Comparison of ENCODE assay signal across 16 cellular contexts in the genomic region with DNA sequence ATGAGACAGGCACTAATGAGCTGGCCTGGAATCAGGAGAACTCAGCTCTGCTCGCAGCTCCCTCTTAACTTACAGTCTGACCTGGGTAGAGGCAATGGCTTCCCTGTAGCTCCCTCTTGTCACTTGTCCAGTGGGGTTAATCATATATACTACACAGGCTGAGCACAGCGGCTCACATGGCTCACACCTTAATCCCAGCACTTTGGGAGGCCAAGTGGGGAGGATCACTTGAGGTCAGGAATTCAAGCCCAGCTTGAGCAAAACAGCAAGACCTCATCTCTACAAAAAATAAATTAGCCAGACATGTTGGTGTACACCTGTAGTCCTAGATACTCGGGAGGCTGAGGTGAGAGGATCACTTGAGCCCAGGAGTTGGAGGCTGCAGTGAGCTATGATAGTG. TPM values are rescaled to one million over a fixed set of nuclear protein-coding genes. Genes with fewer than 3 reads are reported as not detected.
DNase-seq lines count a peak whose midpoint lies in the region; ATAC-seq, FAIRE-seq and TF ChIP-seq lines count a peak whose summit lies in the region.
"Had no signal": no experiment of that assay in that cellular context is flagged by ENCODE, and none has a peak within 500 bp of the region (broad histone marks: within the 10 kb centered on the region; RNA-seq: fewer than 3 reads in every experiment).

No MANE protein-coding gene starts in this region.

- TF ChIP-seq POLR2A in H1 (IDR thresholded peaks at IDR 0.05; ENCODE audit: control extremely low read depth in 1 of 2, low read depth in 2 of 2, low read length in 2 of 2) (no peak), spleen (IDR thresholded peaks at IDR 0.05) (no peak)

- peak overlapping the region; percentile 26; the same call in 1 of the 2 replicates for H2AK5ac ChIP-seq in H1 (ENCODE audit: low read depth, low read length)

- no peak overlapping the region for H4K8ac ChIP-seq in H1 (ENCODE audit: extremely low read depth, insufficient read depth, low read length)

- no peak overlapping the region for H2BK20ac ChIP-seq in H1 (ENCODE audit: low read length)

- H3K4me3 ChIP-seq in H1 (ENCODE audit: extremely low read depth in 1 of 4, insufficient read depth in 2 of 4, low read depth in 3 of 4, low read length in 4 of 4) (no peak overlapping the region), spleen (no peak overlapping the region)
- H3K4me3 ChIP-seq: SK-N-MC had no signal

- ATAC-seq in T-cell (replicated peaks in 1 of 4) (no peak), HG02852 (IDR thresholded peaks at IDR 0.05; ENCODE audit: unreplicated experiment) (no peak)
- ATAC-seq: WTC11 had no signal

- H2BK12ac ChIP-seq in H1 (ENCODE audit: low read depth, low read length), result no peak overlapping the region

- no peaks in the 10 kb centered on the region for H3K9me3 Mint-ChIP-seq in T-helper 2 cell treated with Interferon-gamma antibody and Interleukin-4, amounts not matched to agents 5 μg/mL and 100 μg/mL, for 36 hours
- no peaks in the 10 kb centered on the region for H3K9me3 Mint-ChIP-seq in T-cell
- H3K9me3 Mint-ChIP-seq: WTC11 had no signal

- no peak overlapping the region for H3K27ac ChIP-seq in H1 (ENCODE audit: low read depth, low read length)
- H3K27ac ChIP-seq in spleen, result peak overlapping the region in 6 of 8 donors; percentile 52 to 99 (median 96)
- H3K27ac ChIP-seq: SK-N-MC had no signal

- H3K27ac Mint-ChIP-seq in T-helper 2 cell treated with Interferon-gamma antibody and Interleukin-4, amounts not matched to agents 5 μg/mL and 100 μg/mL, for 36 hours, result peak overlapping the region; percentile 94
- peak overlapping the region; percentile 91 to 97 for H3K27ac Mint-ChIP-seq in T-cell

- no peak for FAIRE-seq in H1 (lab: Jason Lieb, UNC)

- H3K79me1 ChIP-seq in H1 (ENCODE audit: low read depth, low read length), result no peaks in the 10 kb centered on the region

- peaks cover 46% of the 10 kb centered on the region for H3K4me1 Mint-ChIP-seq in T-helper 2 cell treated with Interferon-gamma antibody and Interleukin-4, amounts not matched to agents 5 μg/mL and 100 μg/mL, for 36 hours (ENCODE audit: low read depth)
- H3K4me1 Mint-ChIP-seq in T-cell, result peaks cover 53 to 62% (median 57%) of the 10 kb centered on the region in 3 donors

- 94% methylated on average over 3 of the region's 3 CpGs; no CpG with 5 or more reads in 1 of the 2 experiments for WGBS in H1 (ENCODE audit: extremely low coverage in 1 of 2, insufficient coverage in 1 of 2, insufficient read length in 1 of 2, insufficient replicate concordance in 2 of 2, low coverage in 1 of 2, low lambda C conversion rate in 2 of 2, missing lambda C conversion rate in 1 of 2), 2 experiments
- 91 to 99% (median 95%) methylated on average over 3 of the region's 3 CpGs for WGBS in spleen, 5 donors

- POLR2A ChIA-PET in T-cell (lab: Charles Lee) (interaction anchor here in 1 of 2 donors (1.3 to 1.6 kb wide), 2 partner anchors 13 to 39 kb away, joined by 3 to 4 read pairs; no protein-coding TSS in a partner anchor), H1 (lab: Charles Lee; ENCODE audit: partially characterized antibody) (interaction anchor here (1.0 to 2.5 kb wide), 5 partner anchors 10 to 129 kb away, joined by 3 to 10 read pairs (median 3); no protein-coding TSS in a partner anchor)

- H2BK15ac ChIP-seq in H1 (ENCODE audit: low read length), result peak overlapping the region; percentile 83; the same call in 1 of the 2 replicates

- H3K14ac ChIP-seq in H1 (ENCODE audit: insufficient read length), result no peak overlapping the region

- H3K4me2 ChIP-seq in H1 (ENCODE audit: insufficient read depth in 1 of 2, low read depth in 2 of 2, low read length in 2 of 2), result no peak overlapping the region

- CTCF ChIA-PET in T-cell (lab: Charles Lee) (interaction anchor here (0.6 to 3.2 kb wide), 11 partner anchors 9 to 68 kb away, joined by 3 to 35 read pairs (median 11); partner anchors contain the start of genes S100A5 (in 2 of the 2) and S100A4 (in 1 of the 2)), H1 (lab: Charles Lee; ENCODE audit: partially characterized antibody) (interaction anchor here (1.0 to 10.2 kb wide), 24 partner anchors 7 to 179 kb away, joined by 3 to 165 read pairs (median 15); partner anchors contain the start of genes S100A1, S100A13, S100A14 and S100A16)

- H3K9me3 ChIP-seq in H1 (ENCODE audit: insufficient read depth in 2 of 2, low read depth in 1 of 2, low read length in 1 of 2) (no peaks in the 10 kb centered on the region), spleen (no peaks in the 10 kb centered on the region)

- TF ChIP-seq EP300 in H1 (IDR thresholded peaks at IDR 0.05; ENCODE audit: borderline replicate concordance in 1 of 2, low read depth in 2 of 2, low read length in 2 of 2), result no peak

- no peaks in the 10 kb centered on the region for H3K36me3 ChIP-seq in H1 (ENCODE audit: control insufficient read depth in 2 of 4, insufficient read depth in 4 of 4, low read length in 3 of 4)
- peaks cover 0 to 12% (median 0%) of the 10 kb centered on the region in 6 donors for H3K36me3 ChIP-seq in spleen

- peaks cover 25% of the 10 kb centered on the region for H3K36me3 Mint-ChIP-seq in T-helper 2 cell treated with Interferon-gamma antibody and Interleukin-4, amounts not matched to agents 5 μg/mL and 100 μg/mL, for 36 hours (ENCODE audit: low read depth)
- peaks cover 28% of the 10 kb centered on the region for H3K36me3 Mint-ChIP-seq in T-cell
- H3K36me3 Mint-ChIP-seq: WTC11 had no signal

- no peak for TF ChIP-seq RAD21 in H1 (IDR thresholded peaks at IDR 0.05 in 1 of 2, conservative IDR thresholded peaks at IDR 0.05 in 1 of 2; ENCODE audit: low read depth in 2 of 2, low read length in 2 of 2)

- no peaks in the 10 kb centered on the region for H3K79me2 ChIP-seq in H1 (ENCODE audit: control insufficient read depth in 1 of 2, insufficient read depth in 2 of 2, low read length in 2 of 2)

- H3K4me1 ChIP-seq in H1 (replicated peaks in 1 of 4; ENCODE audit: control insufficient read depth in 3 of 4, insufficient read depth in 4 of 4, low read length in 3 of 4) (peaks cover 12 to 36% (median 23%) of the 10 kb centered on the region in 4 experiments), spleen (peaks cover 18 to 67% (median 47%) of the 10 kb centered on the region in 6 donors)

- H2AFZ ChIP-seq in H1 (ENCODE audit: low read length), result no peak overlapping the region

- no peak overlapping the region for H4K91ac ChIP-seq in H1 (replicated peaks; ENCODE audit: insufficient read length, low read length)

- H2BK120ac ChIP-seq in H1 (replicated peaks; ENCODE audit: low read depth, low read length), result no peak overlapping the region

- H4K20me1 ChIP-seq in H1 (replicated peaks in 1 of 2; ENCODE audit: control insufficient read depth in 1 of 2, insufficient read depth in 2 of 2, low read length in 2 of 2), result no peaks in the 10 kb centered on the region

- H3K4me3 Mint-ChIP-seq in T-helper 2 cell treated with Interferon-gamma antibody and Interleukin-4, amounts not matched to agents 5 μg/mL and 100 μg/mL, for 36 hours, result peak overlapping the region; percentile 34
- H3K4me3 Mint-ChIP-seq in T-cell, result no peak overlapping the region

- peak overlapping the region; percentile 32; the same call in 1 of the 2 replicates for H2BK5ac ChIP-seq in H1 (ENCODE audit: low read depth, low read length)

- H3K56ac ChIP-seq in H1 (replicated peaks; ENCODE audit: insufficient read length, low read depth, low read length), result no peak overlapping the region

- H3K18ac ChIP-seq in H1 (ENCODE audit: extremely low read depth, low read length), result no peak overlapping the region

- peaks cover 2% of the 10 kb centered on the region for H3K23me2 ChIP-seq in H1 (ENCODE audit: low read depth, low read length)

- TF ChIP-seq CTCF in H1 (IDR thresholded peaks at IDR 0.05; ENCODE audit: control extremely low read depth in 1 of 3, insufficient read depth in 1 of 3, low read depth in 1 of 3, low read length in 3 of 3) (no peak), spleen (IDR thresholded peaks at IDR 0.05 in 8 of 11, conservative IDR thresholded peaks at IDR 0.05 in 3 of 11) (no peak)

- no peak for DNase-seq in T-helper 2 cell treated with Interferon-gamma antibody and Interleukin-4, amounts not matched to agents 5 μg/mL and 100 μg/mL, for 36 hours (ENCODE audit: low spot score)
- DNase-seq in T-helper 2 cell (no peak), T-cell (no peak), H1 (ENCODE audit: low read depth in 1 of 2, low spot score in 2 of 2) (no peak), spleen (peak; percentile 11), DMS53 (lab: John Stamatoyannopoulos, UW) (no peak), NCI-H1417 (lab: John Stamatoyannopoulos, UW) (no peak)
- DNase-seq: 8988T, COR-L47, NCI-H1092, NCI-H226, retina had no signal

- H4K5ac ChIP-seq in H1 (ENCODE audit: insufficient read length, low read depth, low read length), result no peak overlapping the region

- H3K23ac ChIP-seq in H1 (ENCODE audit: insufficient read length), result no peak overlapping the region

- H3K27me3 ChIP-seq in H1 (replicated peaks in 1 of 4; ENCODE audit: control insufficient read depth in 3 of 4, extremely low read depth in 1 of 4, insufficient read depth in 3 of 4, low read length in 3 of 4) (peaks cover 0 to 15% (median 6%) of the 10 kb centered on the region in 4 experiments; a peak in 5 of 7 replicates), spleen (replicated peaks in 1 of 7) (no peaks in the 10 kb centered on the region)

- H3K4ac ChIP-seq in H1 (replicated peaks; ENCODE audit: insufficient read length, low read depth, low read length), result no peak overlapping the region

- H3K9ac ChIP-seq in H1 (replicated peaks in 1 of 4; ENCODE audit: extremely low read depth in 1 of 4, low read depth in 3 of 4, low read length in 3 of 4), result no peak overlapping the region

- H3K27me3 Mint-ChIP-seq in T-helper 2 cell treated with Interferon-gamma antibody and Interleukin-4, amounts not matched to agents 5 μg/mL and 100 μg/mL, for 36 hours (ENCODE audit: low read depth), result no peaks in the 10 kb centered on the region
- no peaks in the 10 kb centered on the region for H3K27me3 Mint-ChIP-seq in T-cell

- intact Hi-C loops in spleen (cut with DNase I; ENCODE audit: low total_unique reads), result loop anchor here (5.0 kb wide), 1 partner anchor 36 kb away; the partner anchor contains the start of gene S100A2

RNA-seq across cellular contexts. Expression of gene S100A6, which starts 4.2 kb away (rescaled TPM):
- total RNA-seq in T-cell (100 to 1,000 TPM; 200 to 467 (median 400) TPM), spleen (100 to 1,000 TPM; 121 to 403 (median 193) TPM)
- total RNA-seq in H1 (2021; fragmentation: NEBNext Ultra II Directional; extraction: Animal tissue kit (Norgen Biotek cat#: 25700)), result 11.1 and 11.5 TPM in 2 replicates
- polyA plus RNA-seq in H1 (2011; rRNA removed) (45.8 and 63.0 TPM in 2 replicates), spleen (100 to 1,000 TPM; 578 to 779 (median 653) TPM)
- polyA plus RNA-seq in H1 (2011; cell fraction: cytosol; rRNA removed), result 41.4 TPM
- 29.9 TPM for polyA plus RNA-seq in H1 (2011; cell fraction: nucleus; rRNA removed)
- polyA plus RNA-seq in H1 (2012, experiment 1 of 2), result 38.9 to 50.1 TPM (median 45.3 TPM) in 4 replicates
- polyA plus RNA-seq in H1 (2012, experiment 2 of 2), result 57.1 TPM
- 12.2 TPM for polyA plus RNA-seq in H1 (2013, experiment 1 of 2)
- 12.1 TPM for polyA plus RNA-seq in H1 (2013, experiment 2 of 2)
- 7.9 and 10.3 TPM in 2 replicates for polyA minus RNA-seq in H1 (2011; rRNA and poly(A)+ RNA removed)
- polyA minus RNA-seq in H1 (2011; cell fraction: cytosol; rRNA and poly(A)+ RNA removed), result 29.6 TPM
- 15.6 TPM for polyA minus RNA-seq in H1 (2011; cell fraction: nucleus; rRNA and poly(A)+ RNA removed)

RNA-seq across cellular contexts. Expression of gene S100A5, which starts 9.1 kb away (rescaled TPM):
- 1 to 10 TPM in 3 of 5 donors, under 1 TPM in 1, not detected in 1; 0.36 to 1.6 (median 1.2) TPM for total RNA-seq in T-cell
- total RNA-seq in H1 (2021; fragmentation: NEBNext Ultra II Directional; extraction: Animal tissue kit (Norgen Biotek cat#: 25700)), result not detected in 2 replicates
- not detected in 2 replicates for polyA plus RNA-seq in H1 (2011; rRNA removed)
- not detected for polyA plus RNA-seq in H1 (2011; cell fraction: cytosol; rRNA removed)
- polyA plus RNA-seq in H1 (2011; cell fraction: nucleus; rRNA removed), result not detected
- polyA plus RNA-seq in H1 (2012, experiment 1 of 2), result not detected in 4 replicates
- polyA plus RNA-seq in H1 (2012, experiment 2 of 2), result not detected
- 0.08 TPM for polyA plus RNA-seq in H1 (2013, experiment 1 of 2)
- polyA plus RNA-seq in H1 (2013, experiment 2 of 2), result not detected
- 0.69 TPM in 1 of 2 replicates, not detected in the other for polyA minus RNA-seq in H1 (2011; rRNA and poly(A)+ RNA removed)
- not detected for polyA minus RNA-seq in H1 (2011; cell fraction: cytosol; rRNA and poly(A)+ RNA removed)
- not detected for polyA minus RNA-seq in H1 (2011; cell fraction: nucleus; rRNA and poly(A)+ RNA removed)
- 1 to 10 TPM in 1 of 7 donors, not detected in 6; 2.8 TPM for total RNA-seq in spleen
- polyA plus RNA-seq in spleen, result under 1 TPM in 2 of 3 donors, not detected in 1; 0.32 to 0.46 TPM
- total RNA-seq: kidney epithelial cell, WTC11 had no signal

RNA-seq across cellular contexts. Expression of gene S100A4, which starts 14.0 kb away (rescaled TPM):
- 100 to 1,000 TPM; 297 to 698 (median 384) TPM for total RNA-seq in T-cell
- total RNA-seq in H1 (2021; fragmentation: NEBNext Ultra II Directional; extraction: Animal tissue kit (Norgen Biotek cat#: 25700)), result 36.3 and 39.6 TPM in 2 replicates
- polyA plus RNA-seq in H1 (2011; rRNA removed), result 43.3 and 85.4 TPM in 2 replicates
- polyA plus RNA-seq in H1 (2011; cell fraction: cytosol; rRNA removed), result 48.1 TPM
- polyA plus RNA-seq in H1 (2011; cell fraction: nucleus; rRNA removed), result 16.4 TPM
- polyA plus RNA-seq in H1 (2012, experiment 1 of 2), result 45.5 to 53.5 TPM (median 49.9 TPM) in 4 replicates
- polyA plus RNA-seq in H1 (2012, experiment 2 of 2), result 137 TPM
- 70.2 TPM for polyA plus RNA-seq in H1 (2013, experiment 1 of 2)
- 68.2 TPM for polyA plus RNA-seq in H1 (2013, experiment 2 of 2)
- polyA minus RNA-seq in H1 (2011; rRNA and poly(A)+ RNA removed), result 13.4 and 13.9 TPM in 2 replicates
- 9.5 TPM for polyA minus RNA-seq in H1 (2011; cell fraction: cytosol; rRNA and poly(A)+ RNA removed)
- polyA minus RNA-seq in H1 (2011; cell fraction: nucleus; rRNA and poly(A)+ RNA removed), result 11.6 TPM
- 100 to 1,000 TPM; 161 to 521 (median 309) TPM for total RNA-seq in spleen
- polyA plus RNA-seq in spleen, result 100 to 1,000 TPM; 309 to 755 (median 572) TPM

RNA-seq across cellular contexts. Expression of gene S100A3, which starts 17.4 kb away (rescaled TPM):
- not detected for total RNA-seq in T-cell
- 0.47 TPM in 1 of 2 replicates, not detected in the other for total RNA-seq in H1 (2021; fragmentation: NEBNext Ultra II Directional; extraction: Animal tissue kit (Norgen Biotek cat#: 25700))
- polyA plus RNA-seq in H1 (2011; rRNA removed), result 0.26 and 0.77 TPM in 2 replicates
- polyA plus RNA-seq in H1 (2011; cell fraction: cytosol; rRNA removed), result 1.1 TPM
- 0.43 TPM for polyA plus RNA-seq in H1 (2011; cell fraction: nucleus; rRNA removed)
- polyA plus RNA-seq in H1 (2012, experiment 1 of 2), result not detected in 4 replicates
- polyA plus RNA-seq in H1 (2012, experiment 2 of 2), result not detected
- 0.14 TPM for polyA plus RNA-seq in H1 (2013, experiment 1 of 2)
- polyA plus RNA-seq in H1 (2013, experiment 2 of 2), result 0.24 TPM
- not detected in 2 replicates for polyA minus RNA-seq in H1 (2011; rRNA and poly(A)+ RNA removed)
- not detected for polyA minus RNA-seq in H1 (2011; cell fraction: cytosol; rRNA and poly(A)+ RNA removed)
- not detected for polyA minus RNA-seq in H1 (2011; cell fraction: nucleus; rRNA and poly(A)+ RNA removed)
- total RNA-seq in spleen, result 1 to 10 TPM in 2 of 7 donors, under 1 TPM in 1, not detected in 4; 0.44 to 1.3 (median 1.0) TPM
- polyA plus RNA-seq in spleen, result 1 to 10 TPM; 1.1 to 2.6 (median 2.2) TPM

RNA-seq across cellular contexts. Expression of gene S100A2, which starts 34.0 kb away (rescaled TPM):
- total RNA-seq in T-cell (under 1 TPM in 1 of 5 donors, not detected in 4; 0.66 TPM), spleen (under 1 TPM in 2 of 7 donors, not detected in 5; 0.60 to 0.97 TPM)
- total RNA-seq in H1 (2021; fragmentation: NEBNext Ultra II Directional; extraction: Animal tissue kit (Norgen Biotek cat#: 25700)), result 2.0 TPM in 1 of 2 replicates, not detected in the other
- polyA plus RNA-seq in H1 (2011; rRNA removed) (0.71 and 0.86 TPM in 2 replicates), spleen (1 to 10 TPM in 2 of 3 donors, under 1 TPM in 1; 0.61 to 5.2 (median 2.8) TPM)
- 1.1 TPM for polyA plus RNA-seq in H1 (2011; cell fraction: cytosol; rRNA removed)
- 0.78 TPM for polyA plus RNA-seq in H1 (2011; cell fraction: nucleus; rRNA removed)
- 0.69 to 2.1 TPM (median 1.2 TPM) in 4 replicates for polyA plus RNA-seq in H1 (2012, experiment 1 of 2)
- 0.20 TPM for polyA plus RNA-seq in H1 (2012, experiment 2 of 2)
- polyA plus RNA-seq in H1 (2013, experiment 1 of 2), result 2.0 TPM
- 2.6 TPM for polyA plus RNA-seq in H1 (2013, experiment 2 of 2)
- 0.60 TPM in 1 of 2 replicates, not detected in the other for polyA minus RNA-seq in H1 (2011; rRNA and poly(A)+ RNA removed)
- polyA minus RNA-seq in H1 (2011; cell fraction: cytosol; rRNA and poly(A)+ RNA removed), result not detected
- not detected for polyA minus RNA-seq in H1 (2011; cell fraction: nucleus; rRNA and poly(A)+ RNA removed)
